34 cellular contexts compared by ENCODE assay signal in genomic region chr14:54935100-54935499, GRCh38.
"Had no signal": no experiment of that assay in that cellular context is flagged by ENCODE, and none has a peak within 500 bp of the region (broad histone marks: within the 10 kb centered on the region; RNA-seq: fewer than 3 reads in every experiment).

No MANE protein-coding gene starts in this region.

- H3K36me3 ChIP-seq: MG63 had no signal

- H3K27me3 ChIP-seq: MG63 had no signal

- H3K9ac ChIP-seq: KMS-11 had no signal

- H3K27ac ChIP-seq: KMS-11 had no signal

- H3K9me3 ChIP-seq: MG63 had no signal

- DNase-seq: Karpas-422, Kasumi-1, MG63, MM.1S, MV-4-11, NCI-H1048, NCI-H1092, NCI-H1092 treated with DMSO at 0.1 percent for 48 hours, NCI-H1105, NCI-H1105 treated with DMSO at 0.1 percent for 48 hours, NCI-H1417, NCI-H1417 treated with DMSO at 0.1 percent for 48 hours, NCI-H1436, NCI-H1436 treated with DMSO at 0.1 percent for 48 hours, NCI-H146, NCI-H1694, NCI-H1694 treated with DMSO at 0.1 percent for 48 hours, NCI-H187, NCI-H187 treated with DMSO at 0.1 percent for 48 hours, NCI-H1930, NCI-H2029, NCI-H2029 treated with DMSO at 0.1 percent for 48 hours, NCI-H2081, NCI-H2081 treated with DMSO at 0.1 percent for 48 hours, NCI-H2107, NCI-H2171, NCI-H2171 treated with DMSO at 0.1 percent for 48 hours, NCI-H2227 treated with DMSO at 0.1 percent for 48 hours, NCI-H226, NCI-H345, NCI-H446, NCI-H446 treated with DMSO at 0.1 percent for 48 hours, NCI-H510A had no signal

- H3K4me3 ChIP-seq: MG63 had no signal

- H3K4me2 ChIP-seq: KMS-11 had no signal
